8 cellular contexts compared by ENCODE assay signal in the genomic region with DNA sequence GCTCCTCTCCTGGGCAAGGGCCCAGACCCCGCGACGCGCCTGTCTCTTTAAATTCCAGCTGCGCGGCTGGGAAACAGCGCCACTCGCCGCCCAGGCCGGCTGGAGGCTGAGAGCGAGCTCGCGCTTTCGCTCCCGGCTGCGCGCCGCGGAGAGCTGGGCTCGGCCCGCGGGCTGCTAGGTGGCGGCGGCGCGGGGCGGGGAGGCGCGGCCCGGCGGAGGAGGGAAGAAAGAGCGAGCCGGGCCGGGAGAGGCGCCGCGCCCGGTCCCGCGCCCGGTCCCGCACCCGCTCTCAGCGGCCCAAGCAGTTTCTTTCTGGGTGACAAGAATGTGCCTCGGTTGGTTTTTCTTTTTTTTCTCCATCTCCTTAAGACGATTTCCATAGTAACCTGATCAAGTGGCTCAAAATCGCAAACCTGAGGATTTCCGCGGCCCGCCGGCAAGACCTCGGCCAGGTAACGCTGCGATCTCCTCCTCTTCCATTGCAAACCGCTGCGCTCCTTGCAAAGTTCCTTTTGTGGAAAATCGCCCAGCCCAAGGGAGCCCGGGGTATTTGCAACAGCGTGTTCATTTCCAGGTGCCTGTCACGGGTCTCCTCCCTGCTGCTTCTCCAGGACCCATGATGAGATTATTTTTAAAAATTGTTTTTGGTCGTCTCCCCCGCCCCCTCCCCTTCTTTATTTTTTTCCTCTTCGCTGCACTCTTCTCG.
DNase-seq lines count a peak whose midpoint lies in the region; ATAC-seq and TF ChIP-seq lines count a peak whose summit lies in the region.

No MANE protein-coding gene starts in this region.

- no peaks in the 10 kb centered on the region for H3K36me3 ChIP-seq in heart left ventricle
- no peaks in the 10 kb centered on the region for H3K36me3 ChIP-seq in Karpas-422 (ENCODE audit: insufficient read depth, low read length)

- peak overlapping the region; percentile 25 to 93 (median 72) for H3K4me3 ChIP-seq in heart left ventricle
- H3K4me3 ChIP-seq in Karpas-422 (ENCODE audit: low read length), result no peak overlapping the region

- H3K27ac Mint-ChIP-seq in activated naive CD8-positive, alpha-beta T cell treated with anti-CD3 and anti-CD28 coated beads, Interleukin-2, amount 50 U/mL, for 24 hours, result no peak overlapping the region
- no peak overlapping the region for H3K27ac Mint-ChIP-seq in osteocyte (ENCODE audit: unreplicated experiment)

- peak; percentile 96 for ATAC-seq in GM19324 (IDR thresholded peaks at IDR 0.05; ENCODE audit: low FRiP score, unreplicated experiment)
- ATAC-seq in HG03196 (IDR thresholded peaks at IDR 0.05; ENCODE audit: unreplicated experiment), result peak; percentile 97
- peak; percentile 84 for ATAC-seq in activated naive CD8-positive, alpha-beta T cell treated with anti-CD3 and anti-CD28 coated beads, Interleukin-2, amount 50 U/mL, for 24 hours
- ATAC-seq in heart left ventricle, result peak; percentile 85 to 100 (median 96)

- DNase-seq in D341Med (ENCODE audit: low spot score) (peak; percentile 94), NCI-H510A (lab: John Stamatoyannopoulos, UW) (peak; percentile 72), heart left ventricle (peak; percentile 70 to 86 (median 78)), osteocyte (ENCODE audit: extremely low spot score, unreplicated experiment) (peak; percentile 87), Karpas-422 (no peak)
- DNase-seq in activated naive CD8-positive, alpha-beta T cell treated with anti-CD3 and anti-CD28 coated beads, Interleukin-2, amount 50 U/mL, for 24 hours, result peak; percentile 23

- no peak overlapping the region for H3K4me2 ChIP-seq in Karpas-422 (ENCODE audit: low read depth, low read length, poor library complexity, severe bottlenecking)

- H3K4me1 Mint-ChIP-seq in activated naive CD8-positive, alpha-beta T cell treated with anti-CD3 and anti-CD28 coated beads, Interleukin-2, amount 50 U/mL, for 24 hours, result peaks cover 13% of the 10 kb centered on the region
- H3K4me1 Mint-ChIP-seq in osteocyte (ENCODE audit: unreplicated experiment), result peaks cover 12% of the 10 kb centered on the region

- H3K9ac ChIP-seq in Karpas-422 (ENCODE audit: low read length), result no peak overlapping the region

- peak in 11 of 12 donors; percentile 9 to 77 (median 48) for TF ChIP-seq CTCF in heart left ventricle (IDR thresholded peaks at IDR 0.05)
- peak; percentile 64 for TF ChIP-seq CTCF in osteocyte (IDR thresholded peaks at IDR 0.05)

- H3K9me3 Mint-ChIP-seq in activated naive CD8-positive, alpha-beta T cell treated with anti-CD3 and anti-CD28 coated beads, Interleukin-2, amount 50 U/mL, for 24 hours, result no peaks in the 10 kb centered on the region
- no peaks in the 10 kb centered on the region for H3K9me3 Mint-ChIP-seq in osteocyte (ENCODE audit: unreplicated experiment)

- intact Hi-C loops in heart left ventricle (cut with DNase I), result loop anchor here in 7 of 10 donors (5.0 to 10.0 kb wide), 7 partner anchors 110 to 362 kb away; partner anchors contain the start of gene E2F7 (in 2 of the 7)

- no peak for TF ChIP-seq POLR2A in heart left ventricle (IDR thresholded peaks at IDR 0.05)

- H4K20me1 ChIP-seq in Karpas-422 (ENCODE audit: insufficient read depth, low read depth, low read length), result no peaks in the 10 kb centered on the region

- peaks cover 0 to 17% (median 0%) of the 10 kb centered on the region in 9 donors for H3K27me3 ChIP-seq in heart left ventricle
- H3K27me3 ChIP-seq in Karpas-422 (ENCODE audit: low read length), result no peaks in the 10 kb centered on the region

- H3K9me2 ChIP-seq in Karpas-422 (replicated peaks; ENCODE audit: insufficient read depth, low read length), result no peaks in the 10 kb centered on the region

- H3K27ac ChIP-seq in heart left ventricle (peak overlapping the region in 5 of 12 donors; percentile 20 to 63 (median 49)), Karpas-422 (ENCODE audit: low read length) (no peak overlapping the region)

- no peak overlapping the region for H2AFZ ChIP-seq in Karpas-422 (ENCODE audit: low read length)

- no peaks in the 10 kb centered on the region for H3K79me2 ChIP-seq in Karpas-422 (ENCODE audit: low read length)

- H3K36me3 Mint-ChIP-seq in activated naive CD8-positive, alpha-beta T cell treated with anti-CD3 and anti-CD28 coated beads, Interleukin-2, amount 50 U/mL, for 24 hours (ENCODE audit: low read depth), result peaks cover 3% of the 10 kb centered on the region
- H3K36me3 Mint-ChIP-seq in osteocyte (ENCODE audit: unreplicated experiment), result no peaks in the 10 kb centered on the region

- H3K27me3 Mint-ChIP-seq in activated naive CD8-positive, alpha-beta T cell treated with anti-CD3 and anti-CD28 coated beads, Interleukin-2, amount 50 U/mL, for 24 hours, result peaks cover 54% of the 10 kb centered on the region
- H3K27me3 Mint-ChIP-seq in osteocyte (ENCODE audit: unreplicated experiment), result peaks cover 56% of the 10 kb centered on the region

- H3K4me1 ChIP-seq in heart left ventricle (peaks cover 0 to 14% (median 5%) of the 10 kb centered on the region in 12 donors), Karpas-422 (ENCODE audit: low read length) (no peaks in the 10 kb centered on the region)

- H3K9me3 ChIP-seq in heart left ventricle (no peaks in the 10 kb centered on the region), Karpas-422 (ENCODE audit: low read length) (no peaks in the 10 kb centered on the region)

- peak overlapping the region; percentile 63 for H3K4me3 Mint-ChIP-seq in activated naive CD8-positive, alpha-beta T cell treated with anti-CD3 and anti-CD28 coated beads, Interleukin-2, amount 50 U/mL, for 24 hours
- peak overlapping the region; percentile 92 for H3K4me3 Mint-ChIP-seq in osteocyte (ENCODE audit: unreplicated experiment)

- WGBS in heart left ventricle, 4 donors, result 0 to 1% (median 1%) methylated on average over 37 to 64 of the region's 64 CpGs
